ENCODE assay signal across 8 cellular contexts in the genomic region with DNA sequence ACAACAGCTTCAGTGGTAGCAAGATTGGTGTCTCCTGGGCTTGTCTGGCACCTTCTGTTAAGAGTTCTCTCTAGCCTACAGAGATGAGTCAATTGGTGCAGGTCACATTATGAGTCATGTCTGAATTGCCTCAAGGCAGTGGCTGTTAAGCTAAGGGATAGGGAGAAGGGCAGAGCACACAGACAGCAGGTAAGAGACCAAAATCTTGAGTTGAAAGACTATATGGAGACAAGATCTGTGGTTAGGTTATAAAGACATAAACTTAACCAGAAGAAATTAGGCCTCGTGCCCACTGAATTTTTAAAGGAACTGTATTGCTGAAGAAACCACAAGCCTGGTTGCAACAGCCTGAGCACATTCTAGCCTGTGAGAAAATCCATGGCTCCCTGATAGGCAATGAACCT. TPM values are rescaled to one million over a fixed set of nuclear protein-coding genes. Genes with fewer than 3 reads are reported as not detected.
DNase-seq lines count a peak whose midpoint lies in the region; ATAC-seq and TF ChIP-seq lines count a peak whose summit lies in the region.

No MANE protein-coding gene starts in this region.

- CTCF ChIA-PET in GM10248 (lab: Yijun Ruan, JAX) = interaction anchor here (1.0 to 2.0 kb wide), 7 partner anchors 9 to 145 kb away, joined by 3 to 5 read pairs (median 3); no protein-coding TSS in a partner anchor
- CTCF ChIA-PET in activated CD8-positive, alpha-beta T cell treated with anti-CD3 and anti-CD28 coated beads, Interleukin-2, amount 10 ng/mL, durations not matched to agents 7 days and 5 days (lab: Charles Lee) = interaction anchor here (0.6 to 2.0 kb wide), 8 partner anchors 24 to 433 kb away, joined by 3 to 9 read pairs (median 4); no protein-coding TSS in a partner anchor

- ATAC-seq in GM21529 (IDR thresholded peaks at IDR 0.05; ENCODE audit: unreplicated experiment) (peak; percentile 100), left colon (peak; percentile 39), HG02970 (IDR thresholded peaks at IDR 0.05; ENCODE audit: low FRiP score, unreplicated experiment) (no peak)
- peak; percentile 89 for ATAC-seq in activated CD8-positive, alpha-beta T cell treated with anti-CD3 and anti-CD28 coated beads, Interleukin-2, amount 10 ng/mL, durations not matched to agents 7 days and 5 days

- POLR2A ChIA-PET in GM10248 (lab: Yijun Ruan, JAX) = interaction anchor here (0.8 to 1.0 kb wide), 2 partner anchors 20 to 126 kb away, joined by 3 to 4 read pairs; no protein-coding TSS in a partner anchor
- POLR2A ChIA-PET in activated CD8-positive, alpha-beta T cell treated with anti-CD3 and anti-CD28 coated beads, Interleukin-2, amount 10 ng/mL, durations not matched to agents 7 days and 5 days (lab: Charles Lee) = interaction anchor here (0.6 to 1.1 kb wide), 3 partner anchors 8 to 118 kb away, joined by 3 read pairs; a partner anchor contains a TSS

- no peak overlapping the region for H3K27ac Mint-ChIP-seq in activated CD8-positive, alpha-beta T cell treated with anti-CD3 and anti-CD28 coated beads, Interleukin-2, amount 10 ng/mL, durations not matched to agents 7 days and 5 days

- peaks cover 77% of the 10 kb centered on the region for H3K36me3 Mint-ChIP-seq in activated CD8-positive, alpha-beta T cell treated with anti-CD3 and anti-CD28 coated beads, Interleukin-2, amount 10 ng/mL, durations not matched to agents 7 days and 5 days (ENCODE audit: low read depth)

- H3K27me3 Mint-ChIP-seq in activated CD8-positive, alpha-beta T cell treated with anti-CD3 and anti-CD28 coated beads, Interleukin-2, amount 10 ng/mL, durations not matched to agents 7 days and 5 days (ENCODE audit: low read depth) = no peaks in the 10 kb centered on the region

- no peaks in the 10 kb centered on the region for H3K9me3 Mint-ChIP-seq in activated CD8-positive, alpha-beta T cell treated with anti-CD3 and anti-CD28 coated beads, Interleukin-2, amount 10 ng/mL, durations not matched to agents 7 days and 5 days (ENCODE audit: insufficient read depth)

- TF ChIP-seq CTCF in GM10248 (IDR thresholded peaks at IDR 0.05; ENCODE audit: control extremely low read depth, extremely low read depth, low read depth, missing control alignments) (no peak), thyroid gland (IDR thresholded peaks at IDR 0.05) (no peak)

- no peak overlapping the region for H3K27ac ChIP-seq in thyroid gland

- no peak for TF ChIP-seq POLR2A in thyroid gland (IDR thresholded peaks at IDR 0.05)

- no peak overlapping the region for H3K4me3 ChIP-seq in thyroid gland (replicated peaks in 1 of 3)

- intact Hi-C loops in left colon (cut with DNase I, micrococcal nuclease) (no loop called here), thyroid gland (cut with DNase I) (no loop called here)

- H3K27me3 ChIP-seq in thyroid gland = no peaks in the 10 kb centered on the region

- H3K36me3 ChIP-seq in thyroid gland = peaks cover 30 to 35% of the 10 kb centered on the region in 2 donors

- WGBS in thyroid gland, 2 donors = 85 to 94% methylated on average over 1 of the region's 1 CpG

- no peaks in the 10 kb centered on the region for H3K4me1 ChIP-seq in thyroid gland

- peak; percentile 77 for DNase-seq in GM10248 (ENCODE audit: extremely low spot score)
- DNase-seq in HS-27A (ENCODE audit: low read depth) = peak; percentile 11
- DNase-seq in activated CD8-positive, alpha-beta T cell treated with anti-CD3 and anti-CD28 coated beads, Interleukin-2, amount 10 ng/mL, durations not matched to agents 7 days and 5 days = peak; percentile 50
- no peak for DNase-seq in left colon
- no peak for DNase-seq in thyroid gland
- no peak for DNase-seq in NAMALWA (ENCODE audit: low spot score)

- H3K4me1 Mint-ChIP-seq in activated CD8-positive, alpha-beta T cell treated with anti-CD3 and anti-CD28 coated beads, Interleukin-2, amount 10 ng/mL, durations not matched to agents 7 days and 5 days (ENCODE audit: low read depth) = peaks cover 26% of the 10 kb centered on the region

- H3K4me3 Mint-ChIP-seq in activated CD8-positive, alpha-beta T cell treated with anti-CD3 and anti-CD28 coated beads, Interleukin-2, amount 10 ng/mL, durations not matched to agents 7 days and 5 days = no peak overlapping the region

- no peaks in the 10 kb centered on the region for H3K9me3 ChIP-seq in thyroid gland

RNA-seq across cellular contexts. Expression of a gene that starts 19.2 kb away (rescaled TPM):
- 10 to 100 TPM; 58.8 to 60.2 TPM for total RNA-seq in activated CD8-positive, alpha-beta T cell treated with anti-CD3 and anti-CD28 coated beads, Interleukin-2, amount 10 ng/mL, durations not matched to agents 7 days and 5 days
- 10 to 100 TPM; 57.4 to 59.0 TPM for total RNA-seq in left colon
- 10 to 100 TPM; 33.8 to 61.8 (median 40.9) TPM for total RNA-seq in thyroid gland

RNA-seq across cellular contexts. Expression of a gene that starts 30.2 kb away (rescaled TPM):
- total RNA-seq in activated CD8-positive, alpha-beta T cell treated with anti-CD3 and anti-CD28 coated beads, Interleukin-2, amount 10 ng/mL, durations not matched to agents 7 days and 5 days = 100 to 1,000 TPM; 115 to 118 TPM
- total RNA-seq in left colon (10 to 100 TPM; 22.4 to 48.2 TPM), thyroid gland (10 to 100 TPM; 22.9 to 34.0 (median 31.5) TPM)

RNA-seq across cellular contexts. Expression of a gene that starts 30.2 kb away (rescaled TPM):
- 100 to 1,000 TPM; 124 to 127 TPM for total RNA-seq in activated CD8-positive, alpha-beta T cell treated with anti-CD3 and anti-CD28 coated beads, Interleukin-2, amount 10 ng/mL, durations not matched to agents 7 days and 5 days
- total RNA-seq in left colon (10 to 100 TPM; 43.9 to 60.5 TPM), thyroid gland (10 to 100 TPM; 21.1 to 32.1 (median 26.5) TPM)

RNA-seq across cellular contexts. Expression of a gene that starts 43.5 kb away (rescaled TPM):
- 10 to 100 TPM; 36.6 to 38.6 TPM for total RNA-seq in activated CD8-positive, alpha-beta T cell treated with anti-CD3 and anti-CD28 coated beads, Interleukin-2, amount 10 ng/mL, durations not matched to agents 7 days and 5 days
- total RNA-seq in left colon (1 to 10 TPM in 1 of 2 donors, under 1 TPM in 1; 0.70 to 1.4 TPM), thyroid gland (1 to 10 TPM; 1.2 to 2.3 (median 1.6) TPM)

Comparison
In these comparisons a context has a peak if more than half of its experiments do, and no peak if none do; other contexts are left out.
1. DNase-seq: peak in GM10248 (single experiment), HS-27A (single experiment) and activated CD8-positive, alpha-beta T cell treated with anti-CD3 and anti-CD28 coated beads, Interleukin-2, amount 10 ng/mL, durations not matched to agents 7 days and 5 days (single experiment); none in left colon (0 of 2), thyroid gland (0 of 2) and NAMALWA (single experiment).